ENCODE assay signal across 16 cellular contexts in genomic region chr3:49427581-49427980, GRCh38. TPM values are rescaled to one million over a fixed set of nuclear protein-coding genes. Genes with fewer than 3 reads are reported as not detected.
DNase-seq lines count a peak whose midpoint lies in the region; ATAC-seq and TF ChIP-seq lines count a peak whose summit lies in the region.
"Had no signal": no experiment of that assay in that cellular context is flagged by ENCODE, and none has a peak within 500 bp of the region (broad histone marks: within the 10 kb centered on the region; RNA-seq: fewer than 3 reads in every experiment).

No MANE protein-coding gene starts in this region.

- H3K4me3 Mint-ChIP-seq in activated CD4-positive, alpha-beta T cell treated with anti-CD3 and anti-CD28 coated beads for 36 hours: peak overlapping the region; percentile 84
- peak overlapping the region; percentile 97 for H3K4me3 Mint-ChIP-seq in HFFc6
- H3K4me3 Mint-ChIP-seq in brain: peak overlapping the region; percentile 95 to 99 (median 98)

- H3K79me2 ChIP-seq in osteoblast (ENCODE audit: insufficient read depth, low read length): no peaks in the 10 kb centered on the region

- ATAC-seq in activated CD4-positive, alpha-beta T cell treated with anti-CD3 and anti-CD28 coated beads for 36 hours: no peak

- no peaks in the 10 kb centered on the region for H3K9me3 Mint-ChIP-seq in activated CD4-positive, alpha-beta T cell treated with anti-CD3 and anti-CD28 coated beads for 36 hours (ENCODE audit: low read depth)
- no peaks in the 10 kb centered on the region for H3K9me3 Mint-ChIP-seq in HFFc6
- no peaks in the 10 kb centered on the region for H3K9me3 Mint-ChIP-seq in brain

- intact Hi-C loops in activated CD4-positive, alpha-beta T cell treated with anti-CD3 and anti-CD28 coated beads for 36 hours (cut with DNase I, micrococcal nuclease): loop anchor here (5.0 to 10.0 kb wide), 2 partner anchors 403 to 1340 kb away; partner anchors contain the start of genes IMPDH2 (in 1 of the 2) and NDUFAF3 (in 1 of the 2)
- intact Hi-C loops in cardiac septum (cut with DNase I): loop anchor here (5.0 kb wide), 1 partner anchor 85 kb away; the partner anchor contains the start of gene USP4
- intact Hi-C loops in ascending aorta (cut with DNase I): no loop called here

- TF ChIP-seq CTCF in HFFc6 (IDR thresholded peaks at IDR 0.05) (no peak), brain (conservative IDR thresholded peaks at IDR 0.05) (no peak), osteoblast (IDR thresholded peaks at IDR 0.05; ENCODE audit: extremely low read depth, low read depth, low read length) (no peak), ascending aorta (IDR thresholded peaks at IDR 0.05) (no peak)

- H3K27ac Mint-ChIP-seq in activated CD4-positive, alpha-beta T cell treated with anti-CD3 and anti-CD28 coated beads for 36 hours: peak overlapping the region; percentile 8
- H3K27ac Mint-ChIP-seq in HFFc6 (no peak overlapping the region; the same call in 1 of the 2 replicates), brain (peak overlapping the region in 3 of 5 experiments; percentile 53 to 100 (median 65))

- H4K20me1 ChIP-seq in osteoblast (ENCODE audit: insufficient read depth, low read length): no peaks in the 10 kb centered on the region

- H3K4me2 ChIP-seq in osteoblast (ENCODE audit: insufficient read depth, low read length): no peak overlapping the region

- no peak for DNase-seq in activated CD4-positive, alpha-beta T cell treated with anti-CD3 and anti-CD28 coated beads for 36 hours
- DNase-seq in activated CD4-positive, alpha-beta T cell treated with anti-CD3 and anti-CD28 coated beads, Interleukin-2, amount 50 U/mL, for 4 hours: no peak
- DNase-seq in HFFc6: no peak
- DNase-seq in osteoblast (ENCODE audit: insufficient read length, low spot score, missing footprints): peak; percentile 43
- no peak for DNase-seq in cardiac septum (ENCODE audit: low spot score)
- no peak for DNase-seq in ascending aorta (ENCODE audit: low spot score in 2 of 2)
- no peak for DNase-seq in HT-29 (ENCODE audit: low spot score)
- DNase-seq: amygdala, NCI-H1930, NCI-H526 treated with DMSO at 0.1 percent for 48 hours, nucleus accumbens, T-helper 9 cell had no signal

- no peak overlapping the region for H3K27ac ChIP-seq in osteoblast (ENCODE audit: low read depth, low read length)
- H3K27ac ChIP-seq in ascending aorta: no peak overlapping the region
- H3K27ac ChIP-seq: HL-60, suprapubic skin had no signal

- peaks cover 16% of the 10 kb centered on the region for H3K4me1 Mint-ChIP-seq in activated CD4-positive, alpha-beta T cell treated with anti-CD3 and anti-CD28 coated beads for 36 hours
- H3K4me1 Mint-ChIP-seq in HFFc6 (ENCODE audit: low read depth) (peaks cover 27% of the 10 kb centered on the region), brain (peaks cover 16% of the 10 kb centered on the region)

- peaks cover 11% of the 10 kb centered on the region for H3K4me1 ChIP-seq in osteoblast (ENCODE audit: insufficient read depth, low read length)
- peaks cover 0 to 10% of the 10 kb centered on the region in 2 donors for H3K4me1 ChIP-seq in ascending aorta

- CTCF ChIA-PET in activated CD4-positive, alpha-beta T cell treated with anti-CD3 and anti-CD28 coated beads for 36 hours (lab: Charles Lee): interaction anchor here (1.0 to 2.1 kb wide), 2 partner anchors 22 to 88 kb away, joined by 3 to 6 read pairs; partner anchors contain the start of gene USP4

- H3K36me3 ChIP-seq in osteoblast (ENCODE audit: insufficient read depth, low read length): no peaks in the 10 kb centered on the region
- peaks cover 7 to 24% of the 10 kb centered on the region in 2 donors for H3K36me3 ChIP-seq in ascending aorta

- no peaks in the 10 kb centered on the region for H3K36me3 Mint-ChIP-seq in activated CD4-positive, alpha-beta T cell treated with anti-CD3 and anti-CD28 coated beads for 36 hours (ENCODE audit: low read depth)
- H3K36me3 Mint-ChIP-seq in HFFc6 (ENCODE audit: low read depth) (peaks cover 15% of the 10 kb centered on the region; the same call in 1 of the 2 replicates), brain (peaks cover 11% of the 10 kb centered on the region)

- no peaks in the 10 kb centered on the region for H3K9me3 ChIP-seq in osteoblast (ENCODE audit: low read depth, low read length)
- no peaks in the 10 kb centered on the region for H3K9me3 ChIP-seq in ascending aorta
- H3K9me3 ChIP-seq: suprapubic skin had no signal

- POLR2A ChIA-PET in activated CD4-positive, alpha-beta T cell treated with anti-CD3 and anti-CD28 coated beads for 36 hours (lab: Charles Lee): no interaction called here

- H2AFZ ChIP-seq in osteoblast (ENCODE audit: low read length): no peak overlapping the region

- no peaks in the 10 kb centered on the region for H3K27me3 ChIP-seq in osteoblast (ENCODE audit: insufficient read depth, low read length)
- H3K27me3 ChIP-seq in ascending aorta: no peaks in the 10 kb centered on the region
- H3K27me3 ChIP-seq: suprapubic skin had no signal

- H3K4me3 ChIP-seq in osteoblast (ENCODE audit: insufficient read depth, low read length) (no peak overlapping the region), ascending aorta (no peak overlapping the region)
- H3K4me3 ChIP-seq: lung, suprapubic skin had no signal

- H3K27me3 Mint-ChIP-seq in activated CD4-positive, alpha-beta T cell treated with anti-CD3 and anti-CD28 coated beads for 36 hours: no peaks in the 10 kb centered on the region
- H3K27me3 Mint-ChIP-seq in HFFc6 (ENCODE audit: insufficient read depth) (peaks cover 5% of the 10 kb centered on the region), brain (peaks cover 3% of the 10 kb centered on the region)

RNA-seq across cellular contexts. Expression of gene NICN1, which starts 1.5 kb away (rescaled TPM):
- total RNA-seq in activated CD4-positive, alpha-beta T cell treated with anti-CD3 and anti-CD28 coated beads for 36 hours: 10 to 100 TPM in 1 of 2 experiments, 1 to 10 TPM in 1; 9.5 to 12.6 TPM
- total RNA-seq in HFFc6 (2021; fragmentation: NEBNext Ultra II Directional; extraction: Animal tissue kit (Norgen Biotek cat#: 25700)): 10 to 100 TPM; 10.3 to 15.8 (median 13.2) TPM
- 13.2 TPM for polyA plus RNA-seq in brain (ENCODE audit: insufficient read depth, low read depth, low replicate concordance)
- total RNA-seq in osteoblast: 3.8 and 4.7 TPM in 2 replicates
- total RNA-seq in cardiac septum: 21.9 TPM
- 2.2 TPM for total RNA-seq in ascending aorta
- total RNA-seq in HT-29 (2014; rRNA removed; shearing (Covaris generic)): 2.5 and 8.2 TPM in 2 replicates

RNA-seq across cellular contexts. Expression of gene AMT, which starts 5.3 kb away (rescaled TPM):
- 1 to 10 TPM; 3.6 to 4.1 TPM for total RNA-seq in activated CD4-positive, alpha-beta T cell treated with anti-CD3 and anti-CD28 coated beads for 36 hours
- total RNA-seq in HFFc6 (2021; fragmentation: NEBNext Ultra II Directional; extraction: Animal tissue kit (Norgen Biotek cat#: 25700)): 1 to 10 TPM in 5 of 6 experiments, under 1 TPM in 1; 0.78 to 3.2 (median 1.2) TPM
- 2.7 TPM for polyA plus RNA-seq in brain (ENCODE audit: insufficient read depth, low read depth, low replicate concordance)
- 1.1 and 1.2 TPM in 2 replicates for total RNA-seq in osteoblast
- 20.1 TPM for total RNA-seq in cardiac septum
- not detected for total RNA-seq in ascending aorta
- total RNA-seq in HT-29 (2014; rRNA removed; shearing (Covaris generic)): 0.97 and 3.9 TPM in 2 replicates

RNA-seq across cellular contexts. Expression of gene TCTA, which starts 15.4 kb away (rescaled TPM):
- 1 to 10 TPM; 9.4 TPM for total RNA-seq in activated CD4-positive, alpha-beta T cell treated with anti-CD3 and anti-CD28 coated beads for 36 hours
- total RNA-seq in HFFc6 (2021; fragmentation: NEBNext Ultra II Directional; extraction: Animal tissue kit (Norgen Biotek cat#: 25700)): 10 to 100 TPM; 45.5 to 58.7 (median 49.9) TPM
- polyA plus RNA-seq in brain (ENCODE audit: insufficient read depth, low read depth, low replicate concordance): 56.6 TPM
- total RNA-seq in osteoblast (35.8 and 37.4 TPM in 2 replicates), cardiac septum (26.5 TPM), ascending aorta (51.5 TPM)
- 26.6 TPM in 2 replicates for total RNA-seq in HT-29 (2014; rRNA removed; shearing (Covaris generic))

RNA-seq across cellular contexts. Expression of gene RHOA, which starts 15.8 kb away (rescaled TPM):
- total RNA-seq in activated CD4-positive, alpha-beta T cell treated with anti-CD3 and anti-CD28 coated beads for 36 hours: 100 to 1,000 TPM; 438 to 449 TPM
- total RNA-seq in HFFc6 (2021; fragmentation: NEBNext Ultra II Directional; extraction: Animal tissue kit (Norgen Biotek cat#: 25700)): 100 to 1,000 TPM; 703 to 739 (median 716) TPM
- 385 TPM for polyA plus RNA-seq in brain (ENCODE audit: insufficient read depth, low read depth, low replicate concordance)
- total RNA-seq in osteoblast (860 and 899 TPM in 2 replicates), cardiac septum (340 TPM), ascending aorta (426 TPM)
- 199 and 229 TPM in 2 replicates for total RNA-seq in HT-29 (2014; rRNA removed; shearing (Covaris generic))

RNA-seq across cellular contexts. Expression of gene DAG1, which starts 42.5 kb away (rescaled TPM):
- 1 to 10 TPM; 9.0 to 9.2 TPM for total RNA-seq in activated CD4-positive, alpha-beta T cell treated with anti-CD3 and anti-CD28 coated beads for 36 hours
- 100 to 1,000 TPM; 101 to 121 (median 106) TPM for total RNA-seq in HFFc6 (2021; fragmentation: NEBNext Ultra II Directional; extraction: Animal tissue kit (Norgen Biotek cat#: 25700))
- polyA plus RNA-seq in brain (ENCODE audit: insufficient read depth, low read depth, low replicate concordance): 54.5 TPM
- total RNA-seq in osteoblast (55.4 and 58.3 TPM in 2 replicates), cardiac septum (130 TPM), ascending aorta (57.9 TPM)
- 64.2 and 72.9 TPM in 2 replicates for total RNA-seq in HT-29 (2014; rRNA removed; shearing (Covaris generic))
